ENCODE assay signal across 24 cellular contexts in genomic region chr5:19179561-19179960, GRCh38.
A peak's percentile ranks its signal among the peaks of the same experiment; 100 is the strongest.
DNase-seq lines count a peak whose midpoint lies in the region; ATAC-seq and TF ChIP-seq lines count a peak whose summit lies in the region.
"Had no signal": no experiment of that assay in that cellular context is flagged by ENCODE, and none has a peak within 500 bp of the region (broad histone marks: within the 10 kb centered on the region; RNA-seq: fewer than 3 reads in every experiment).

No MANE protein-coding gene starts in this region.

- no peak overlapping the region for H3K9ac ChIP-seq in adipocyte (ENCODE audit: low read length)

- no peaks in the 10 kb centered on the region for H3K9me3 ChIP-seq in adipocyte (ENCODE audit: control insufficient read depth, low read length)
- H3K9me3 ChIP-seq: body of pancreas, gastroesophageal sphincter, neutrophil, thoracic aorta had no signal

- TF ChIP-seq CTCF in retinal pigment epithelial cell (conservative IDR thresholded peaks at IDR 0.05; ENCODE audit: low read depth, low read length) (no peak), omental fat pad (IDR thresholded peaks at IDR 0.05) (no peak)

- H3K36me3 ChIP-seq in adipocyte (ENCODE audit: control insufficient read depth, insufficient read depth, low read length, severe bottlenecking) = no peaks in the 10 kb centered on the region
- H3K36me3 ChIP-seq: gastroesophageal sphincter, neutrophil, thoracic aorta had no signal

- peak; percentile 27 for DNase-seq in NCI-H446 treated with DMSO at 0.1 percent for 48 hours (lab: John Stamatoyannopoulos, UW)
- DNase-seq in NCI-H446 (lab: John Stamatoyannopoulos, UW) = no peak
- peak; percentile 78 for DNase-seq in NCI-H69 (lab: John Stamatoyannopoulos, UW)
- DNase-seq in adipocyte (ENCODE audit: low read depth) = peak; percentile 0
- DNase-seq in retinal pigment epithelial cell (ENCODE audit: low read depth) = peak; percentile 12
- DNase-seq in activated CD4-positive, alpha-beta T cell treated with anti-CD3 and anti-CD28 coated beads, Interleukin-2, amount 50 U/mL, for 48 hours = no peak
- no peak for DNase-seq in omental fat pad (ENCODE audit: low spot score)
- no peak for DNase-seq in cortex of kidney (lab: John Stamatoyannopoulos, UW)
- DNase-seq: activated CD4-positive, alpha-beta T cell treated with anti-CD3 and anti-CD28 coated beads for 1 hour; activated CD8-positive, alpha-beta T cell treated with anti-CD3 and anti-CD28 coated beads for 36 hours; activated naive CD4-positive, alpha-beta T cell treated with anti-CD3 and anti-CD28 coated beads for 36 hours; body of pancreas; KBM-7; naive thymus-derived CD4-positive, alpha-beta T cell; NCI-H146; NCI-H2107; stimulated activated naive CD8-positive, alpha-beta T cell treated with anti-CD3 and anti-CD28 coated beads, Interleukin-15, amount 100 ng/mL, for 72 hours; T-helper 17 cell had no signal

- H3K27me3 ChIP-seq in adipocyte (replicated peaks; ENCODE audit: control insufficient read depth, insufficient read depth, low read length) = no peaks in the 10 kb centered on the region
- H3K27me3 ChIP-seq: body of pancreas, gastroesophageal sphincter, hepatocyte, neutrophil had no signal

- no peaks in the 10 kb centered on the region for H3K4me1 ChIP-seq in adipocyte (ENCODE audit: control insufficient read depth, insufficient read depth, low read length)
- H3K4me1 ChIP-seq: body of pancreas, gastroesophageal sphincter had no signal

- H3K4me3 ChIP-seq in adipocyte (ENCODE audit: low read length) (no peak overlapping the region), retinal pigment epithelial cell (ENCODE audit: low read length) (no peak overlapping the region)
- H3K4me3 ChIP-seq: body of pancreas, gastroesophageal sphincter, hepatocyte, lung, thoracic aorta had no signal

- ATAC-seq in omental fat pad (ENCODE audit: low FRiP score) = no peak
- ATAC-seq: activated CD8-positive, alpha-beta T cell treated with anti-CD3 and anti-CD28 coated beads for 36 hours; body of pancreas; gastroesophageal sphincter; naive thymus-derived CD4-positive, alpha-beta T cell; sciatic nerve; stimulated activated naive CD8-positive, alpha-beta T cell treated with anti-CD3 and anti-CD28 coated beads, Interleukin-15, amount 100 ng/mL, for 72 hours; T-helper 17 cell had no signal

Comparison
In these comparisons a context has a peak if more than half of its experiments do, and no peak if none do; other contexts are left out.
1. DNase-seq: peak in NCI-H446 treated with DMSO at 0.1 percent for 48 hours (single experiment), NCI-H69 (single experiment), adipocyte (single experiment) and retinal pigment epithelial cell (single experiment); none in NCI-H446 (0 of 2), activated CD4-positive, alpha-beta T cell treated with anti-CD3 and anti-CD28 coated beads, Interleukin-2, amount 50 U/mL, for 48 hours (0 of 2), omental fat pad (single experiment) and cortex of kidney (single experiment).